ENCODE assay signal across 16 cellular contexts in genomic region chr14:50806241-50806933, GRCh38.
"Had no signal": no experiment of that assay in that cellular context is flagged by ENCODE, and none has a peak within 500 bp of the region (broad histone marks: within the 10 kb centered on the region; RNA-seq: fewer than 3 reads in every experiment).

No MANE protein-coding gene starts in this region.

- H3K4me1 ChIP-seq: breast epithelium, suprapubic skin had no signal

- H3K4me3 ChIP-seq: breast epithelium, gastrocnemius medialis, smooth muscle cell, suprapubic skin, upper lobe of left lung had no signal

- H3K4me2 ChIP-seq: smooth muscle cell had no signal

- H3K27ac ChIP-seq: breast epithelium, gastrocnemius medialis, suprapubic skin, upper lobe of left lung had no signal

- H3K9me3 ChIP-seq: breast epithelium, gastrocnemius medialis, suprapubic skin, upper lobe of left lung had no signal

- H3K27me3 ChIP-seq: breast epithelium, gastrocnemius medialis, suprapubic skin, upper lobe of left lung had no signal

- H3K36me3 ChIP-seq: breast epithelium, gastrocnemius medialis had no signal

- DNase-seq: activated CD4-positive, alpha-beta T cell treated with anti-CD3 and anti-CD28 coated beads, Interleukin-2, amount 50 U/mL, for 4 hours; activated CD4-positive, CD25-positive, alpha-beta regulatory T cell treated with anti-CD3 and anti-CD28 coated beads, Interleukin-2, amount 50 U/mL, for 72 hours; activated gamma-delta T cell; activated naive CD8-positive, alpha-beta T cell treated with anti-CD3 and anti-CD28 coated beads, Interleukin-2, amount 10 ng/mL, durations not matched to agents 7 days and 5 days; activated T-cell treated with anti-CD3 and anti-CD28 coated beads, Interleukin-2, amount 50 U/mL, for 1 hour; aorta; gastrocnemius medialis; naive B cell; posterior cingulate gyrus; right cardiac atrium; stimulated activated naive CD4-positive, alpha-beta T cell; T-helper 9 cell; upper lobe of left lung had no signal
